15 cellular contexts compared by ENCODE assay signal in genomic region chr17:74297941-74298340, GRCh38. TPM values are rescaled to one million over a fixed set of nuclear protein-coding genes. Genes with fewer than 3 reads are reported as not detected.
DNase-seq lines count a peak whose midpoint lies in the region; ATAC-seq and TF ChIP-seq lines count a peak whose summit lies in the region.
"Had no signal": no experiment of that assay in that cellular context is flagged by ENCODE, and none has a peak within 500 bp of the region (broad histone marks: within the 10 kb centered on the region; RNA-seq: fewer than 3 reads in every experiment).

No MANE protein-coding gene starts in this region.

- no peak overlapping the region for H3K4me3 ChIP-seq in MG63
- H3K4me3 ChIP-seq in WERI-Rb-1 (ENCODE audit: low read depth, low read length): no peak overlapping the region
- H3K4me3 ChIP-seq: colonic mucosa, esophagus squamous epithelium, lung, upper lobe of left lung had no signal

- peak overlapping the region; percentile 42 for H3K27ac Mint-ChIP-seq in central memory CD8-positive, alpha-beta T cell (ENCODE audit: low read depth)
- H3K27ac Mint-ChIP-seq: activated B cell treated with CpG ODN at 0.5 μM for 24 hours had no signal

- peaks cover 3% of the 10 kb centered on the region for H3K36me3 Mint-ChIP-seq in central memory CD8-positive, alpha-beta T cell (ENCODE audit: insufficient read depth)

- DNase-seq in activated effector memory CD4-positive, alpha-beta T cell treated with anti-CD3 and anti-CD28 coated beads, Interleukin-2, amount 50 U/mL, for 16 hours: peak; percentile 68
- no peak for DNase-seq in activated effector memory CD4-positive, alpha-beta T cell treated with Interleukin-2 at 50 U/mL for 16 hours
- peak; percentile 87 for DNase-seq in MG63
- no peak for DNase-seq in central memory CD8-positive, alpha-beta T cell (ENCODE audit: low spot score in 2 of 2)
- peak; percentile 43 to 58 for DNase-seq in stimulated activated CD8-positive, alpha-beta memory T cell treated with anti-CD3 and anti-CD28 coated beads, Interleukin-15, amount 100 ng/mL, for 48 hours (ENCODE audit: low read depth in 2 of 2)
- DNase-seq in WERI-Rb-1: no peak
- DNase-seq in GM20000 (ENCODE audit: low spot score): no peak
- DNase-seq in NCI-H524 treated with DMSO at 0.1 percent for 48 hours (lab: John Stamatoyannopoulos, UW): no peak
- DNase-seq: activated B cell treated with CpG ODN at 0.5 μM for 24 hours, colonic mucosa, esophagus squamous epithelium, NCI-H1048, NCI-H2171 treated with DMSO at 0.1 percent for 48 hours, upper lobe of left lung had no signal

- no peak overlapping the region for H3K27ac ChIP-seq in WERI-Rb-1
- H3K27ac ChIP-seq: colonic mucosa, esophagus squamous epithelium, upper lobe of left lung had no signal

- H3K4me1 Mint-ChIP-seq in central memory CD8-positive, alpha-beta T cell: peaks cover 16% of the 10 kb centered on the region
- H3K4me1 Mint-ChIP-seq: activated B cell treated with CpG ODN at 0.5 μM for 24 hours had no signal

- H3K9me3 Mint-ChIP-seq in central memory CD8-positive, alpha-beta T cell: no peaks in the 10 kb centered on the region

- TF ChIP-seq CTCF in WERI-Rb-1 (IDR thresholded peaks at IDR 0.05; ENCODE audit: low read depth, low read length): no peak
- TF ChIP-seq CTCF in GM20000 (IDR thresholded peaks at IDR 0.05; ENCODE audit: extremely low read depth, missing control alignments): no peak

- ATAC-seq in central memory CD8-positive, alpha-beta T cell (replicated peaks; ENCODE audit: extremely low read depth, poor library complexity, severe bottlenecking): no peak

- H3K27me3 Mint-ChIP-seq in central memory CD8-positive, alpha-beta T cell: no peaks in the 10 kb centered on the region

- H3K36me3 ChIP-seq in MG63 (no peaks in the 10 kb centered on the region), WERI-Rb-1 (no peaks in the 10 kb centered on the region)
- H3K36me3 ChIP-seq: colonic mucosa, esophagus squamous epithelium, upper lobe of left lung had no signal

- no peaks in the 10 kb centered on the region; the same call in 1 of the 2 replicates for H3K27me3 ChIP-seq in MG63
- H3K27me3 ChIP-seq in WERI-Rb-1 (ENCODE audit: insufficient read depth, low read depth, severe bottlenecking): no peaks in the 10 kb centered on the region
- H3K27me3 ChIP-seq: colonic mucosa, upper lobe of left lung had no signal

- H3K9me3 ChIP-seq in MG63: no peaks in the 10 kb centered on the region
- H3K9me3 ChIP-seq in WERI-Rb-1 (ENCODE audit: severe bottlenecking): peaks cover 2% of the 10 kb centered on the region
- H3K9me3 ChIP-seq: colonic mucosa, esophagus squamous epithelium, upper lobe of left lung had no signal

- H3K4me3 Mint-ChIP-seq in central memory CD8-positive, alpha-beta T cell: no peak overlapping the region
- H3K4me3 Mint-ChIP-seq: activated B cell treated with CpG ODN at 0.5 μM for 24 hours had no signal

RNA-seq across cellular contexts. Expression of gene DNAI2, which starts 23.9 kb away (rescaled TPM):
- total RNA-seq in MG63 (2014; rRNA removed; shearing (Covaris generic); ENCODE audit: low replicate concordance): not detected in 2 replicates
- total RNA-seq: activated B cell treated with CpG ODN at 0.5 μM for 24 hours, colonic mucosa had no signal

RNA-seq across cellular contexts. Expression of gene KIF19, which starts 28.1 kb away (rescaled TPM):
- total RNA-seq in MG63 (2014; rRNA removed; shearing (Covaris generic); ENCODE audit: low replicate concordance): not detected in 2 replicates
- total RNA-seq: activated B cell treated with CpG ODN at 0.5 μM for 24 hours had no signal

Comparison
In these comparisons a context has a peak if more than half of its experiments do, and no peak if none do; other contexts are left out.
1. DNase-seq: peak in activated effector memory CD4-positive, alpha-beta T cell treated with anti-CD3 and anti-CD28 coated beads, Interleukin-2, amount 50 U/mL, for 16 hours (single experiment), MG63 (single experiment) and stimulated activated CD8-positive, alpha-beta memory T cell treated with anti-CD3 and anti-CD28 coated beads, Interleukin-15, amount 100 ng/mL, for 48 hours (2 of 2); none in activated effector memory CD4-positive, alpha-beta T cell treated with Interleukin-2 at 50 U/mL for 16 hours (single experiment), central memory CD8-positive, alpha-beta T cell (0 of 2), WERI-Rb-1 (single experiment), GM20000 (single experiment) and NCI-H524 treated with DMSO at 0.1 percent for 48 hours (single experiment).